12 cellular contexts compared by ENCODE assay signal in the genomic region with DNA sequence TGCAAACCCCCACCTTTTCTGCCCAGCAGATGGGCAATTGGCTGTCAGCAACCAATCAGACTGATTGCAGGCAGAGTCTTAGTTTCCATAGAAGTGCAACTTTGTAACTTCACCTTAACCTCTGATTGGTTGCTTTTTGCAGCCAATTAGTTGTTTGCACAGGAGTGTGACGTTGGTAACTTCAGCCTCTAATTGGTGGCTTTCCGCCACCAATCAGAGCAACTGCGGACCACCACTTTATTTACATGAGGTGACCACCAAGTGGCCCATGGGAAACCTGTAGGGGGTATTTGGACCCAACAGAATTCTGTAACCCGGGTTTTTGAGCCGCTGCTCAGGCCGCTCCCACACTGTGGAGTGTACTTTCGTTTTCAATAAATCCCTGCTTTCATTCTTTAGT. TPM values are rescaled to one million over a fixed set of nuclear protein-coding genes. Genes with fewer than 3 reads are reported as not detected.
DNase-seq lines count a peak whose midpoint lies in the region; TF ChIP-seq lines count a peak whose summit lies in the region.
"Had no signal": no experiment of that assay in that cellular context is flagged by ENCODE, and none has a peak within 500 bp of the region (broad histone marks: within the 10 kb centered on the region; RNA-seq: fewer than 3 reads in every experiment).

No MANE protein-coding gene starts in this region.

- H2BK120ac ChIP-seq in neuronal stem cell (ENCODE audit: low read depth, low read length): no peak overlapping the region

- no peak overlapping the region for H3K4me2 ChIP-seq in neuronal stem cell (ENCODE audit: insufficient read depth, low read length, poor library complexity, severe bottlenecking)
- H3K4me2 ChIP-seq: BLaER1 treated with 17β-estradiol and CSF1 and Interleukin-3, amounts not matched to agents 10 nM and 100 nM had no signal

- no peak overlapping the region for H2BK15ac ChIP-seq in neuronal stem cell (ENCODE audit: low read length)

- H3K18ac ChIP-seq in neuronal stem cell (ENCODE audit: low read length): no peak overlapping the region

- no peak overlapping the region for H3K27ac ChIP-seq in neuronal stem cell (replicated peaks; ENCODE audit: low read length)
- H3K27ac ChIP-seq: BLaER1 treated with 17β-estradiol and CSF1 and Interleukin-3, amounts not matched to agents 10 nM and 100 nM had no signal

- H3K36me3 ChIP-seq in neuronal stem cell (replicated peaks in 1 of 2; ENCODE audit: control insufficient read depth in 2 of 2, insufficient read depth in 2 of 2, low read length in 2 of 2): no peaks in the 10 kb centered on the region

- no peak overlapping the region for H4K91ac ChIP-seq in neuronal stem cell (ENCODE audit: low read depth, low read length, poor library complexity)

- H3K4me3 ChIP-seq in fibroblast of mammary gland (ENCODE audit: control insufficient read depth, low read depth, low read length): peak overlapping the region; percentile 44
- no peak overlapping the region for H3K4me3 ChIP-seq in neuronal stem cell (ENCODE audit: low read length in 2 of 2)
- H3K4me3 ChIP-seq: BLaER1 treated with 17β-estradiol and CSF1 and Interleukin-3, amounts not matched to agents 10 nM and 100 nM had no signal

- H3K27me3 ChIP-seq in neuronal stem cell (ENCODE audit: control insufficient read depth in 3 of 3, insufficient read depth in 3 of 3, low read depth in 1 of 3, low read length in 3 of 3): no peaks in the 10 kb centered on the region
- H3K27me3 ChIP-seq: BLaER1 treated with 17β-estradiol and CSF1 and Interleukin-3, amounts not matched to agents 10 nM and 100 nM had no signal

- DNase-seq in Ammon's horn (ENCODE audit: low spot score): peak; percentile 61
- DNase-seq in SW480 (ENCODE audit: low spot score): peak; percentile 73
- DNase-seq in fibroblast of mammary gland (ENCODE audit: low read depth): peak; percentile 87
- peak; percentile 46 for DNase-seq in pulmonary artery endothelial cell (ENCODE audit: low read depth, low spot score)
- DNase-seq in neuronal stem cell (ENCODE audit: low spot score): no peak
- DNase-seq in 8988T: no peak
- DNase-seq in activated CD4-positive, alpha-beta T cell treated with anti-CD3 and anti-CD28 coated beads for 48 hours: no peak
- no peak for DNase-seq in NCI-H146 (lab: John Stamatoyannopoulos, UW)
- DNase-seq: effector CD4-positive, alpha-beta T cell; NCI-H1092; stimulated activated CD4-positive, alpha-beta T cell treated with anti-CD3 and anti-CD28 coated beads, Interleukin-4, amount 100 ng/mL, for 4 hours had no signal

- no peak overlapping the region for H3K9ac ChIP-seq in neuronal stem cell (ENCODE audit: low read depth, low read length, poor library complexity)
- H3K9ac ChIP-seq: BLaER1 treated with 17β-estradiol and CSF1 and Interleukin-3, amounts not matched to agents 10 nM and 100 nM had no signal

- no peaks in the 10 kb centered on the region for H3K79me1 ChIP-seq in neuronal stem cell (ENCODE audit: low read depth, low read length)

- TF ChIP-seq CTCF in fibroblast of mammary gland (conservative IDR thresholded peaks at IDR 0.05; ENCODE audit: control insufficient read depth, insufficient read depth, low read depth, low read length): no peak

- no peaks in the 10 kb centered on the region for H3K4me1 ChIP-seq in neuronal stem cell (ENCODE audit: control insufficient read depth in 2 of 2, insufficient read depth in 1 of 2, low read depth in 1 of 2, low read length in 2 of 2)

- H2AFZ ChIP-seq in neuronal stem cell (ENCODE audit: low read length): no peak overlapping the region

- no peak overlapping the region for H2AK5ac ChIP-seq in neuronal stem cell (ENCODE audit: low read depth, low read length)

- no peak overlapping the region for H4K8ac ChIP-seq in neuronal stem cell (ENCODE audit: low read depth, low read length)

- H3K14ac ChIP-seq in neuronal stem cell (ENCODE audit: low read length): no peak overlapping the region

- H2BK5ac ChIP-seq in neuronal stem cell (ENCODE audit: low read length): no peak overlapping the region

- no peak overlapping the region for H3K4ac ChIP-seq in neuronal stem cell (ENCODE audit: low read length)

- no peak overlapping the region for H3K23ac ChIP-seq in neuronal stem cell (ENCODE audit: low read depth, low read length, poor library complexity)

- no peak overlapping the region for H2BK12ac ChIP-seq in neuronal stem cell (ENCODE audit: low read length)

- no CpG with 5 or more reads among the region's 7 CpGs for WGBS in neuronal stem cell (ENCODE audit: extremely low coverage in 2 of 2, insufficient read length in 2 of 2, insufficient replicate concordance in 1 of 2), 2 donors

- H3K9me3 ChIP-seq in neuronal stem cell (replicated peaks in 1 of 2; ENCODE audit: control insufficient read depth in 2 of 2, insufficient read depth in 1 of 2, low read depth in 1 of 2, low read length in 2 of 2): no peaks in the 10 kb centered on the region

RNA-seq across cellular contexts. Expression of gene CDKN1B, which starts 32.3 kb away (rescaled TPM):
- 49.5 and 56.7 TPM in 2 replicates for total RNA-seq in pulmonary artery endothelial cell
- polyA plus RNA-seq in neuronal stem cell (2013, experiment 1 of 2): 49.7 TPM
- 51.1 TPM for polyA plus RNA-seq in neuronal stem cell (2013, experiment 2 of 2)

RNA-seq across cellular contexts. Expression of gene APOLD1, which starts 36.0 kb away (rescaled TPM):
- total RNA-seq in pulmonary artery endothelial cell: 3.8 and 5.6 TPM in 2 replicates
- polyA plus RNA-seq in neuronal stem cell (2013, experiment 1 of 2): 4.6 TPM
- polyA plus RNA-seq in neuronal stem cell (2013, experiment 2 of 2): 4.2 TPM

RNA-seq across cellular contexts. Expression of gene GPR19, which starts 53.5 kb away (rescaled TPM):
- 0.33 and 0.78 TPM in 2 replicates for total RNA-seq in pulmonary artery endothelial cell
- 32.4 TPM for polyA plus RNA-seq in neuronal stem cell (2013, experiment 1 of 2)
- polyA plus RNA-seq in neuronal stem cell (2013, experiment 2 of 2): 33.4 TPM

Comparison
In these comparisons a context has a peak if more than half of its experiments do, and no peak if none do; other contexts are left out.
1. DNase-seq: peak in Ammon's horn (single experiment), SW480 (single experiment), fibroblast of mammary gland (single experiment) and pulmonary artery endothelial cell (single experiment); none in neuronal stem cell (single experiment), 8988T (single experiment), activated CD4-positive, alpha-beta T cell treated with anti-CD3 and anti-CD28 coated beads for 48 hours (single experiment) and NCI-H146 (single experiment).